Comparison of ENCODE assay signal across 1 cellular context in genomic region chr10:78964274-78964951, GRCh38.
TF ChIP-seq lines count a peak whose summit lies in the region.

No MANE protein-coding gene starts in this region.

TF ChIP-seq in H1, 55 proteins besides CTCF, POLR2A, EP300 and RAD21:
- TF ChIP-seq SIX5 (IDR thresholded peaks at IDR 0.05; ENCODE audit: low read depth, low read length) (no peak), EGR1 (IDR thresholded peaks at IDR 0.05; ENCODE audit: borderline replicate concordance, low read depth, low read length) (no peak), NANOG (IDR thresholded peaks at IDR 0.05; ENCODE audit: insufficient read depth, low read depth, low read length, poor library complexity, severe bottlenecking) (no peak), POLR2AphosphoS5 (IDR thresholded peaks at IDR 0.05; ENCODE audit: low read depth, low read length) (no peak), KDM4A (IDR thresholded peaks at IDR 0.05; ENCODE audit: low read depth, low read length, severe bottlenecking) (no peak), KDM1A (IDR thresholded peaks at IDR 0.05; ENCODE audit: borderline replicate concordance, low read length) (peak; percentile 59; the same call in 1 of the 2 replicates), ASH2L (IDR thresholded peaks at IDR 0.05; ENCODE audit: low read length) (no peak)
